ENCODE assay signal across 11 cellular contexts in the genomic region with DNA sequence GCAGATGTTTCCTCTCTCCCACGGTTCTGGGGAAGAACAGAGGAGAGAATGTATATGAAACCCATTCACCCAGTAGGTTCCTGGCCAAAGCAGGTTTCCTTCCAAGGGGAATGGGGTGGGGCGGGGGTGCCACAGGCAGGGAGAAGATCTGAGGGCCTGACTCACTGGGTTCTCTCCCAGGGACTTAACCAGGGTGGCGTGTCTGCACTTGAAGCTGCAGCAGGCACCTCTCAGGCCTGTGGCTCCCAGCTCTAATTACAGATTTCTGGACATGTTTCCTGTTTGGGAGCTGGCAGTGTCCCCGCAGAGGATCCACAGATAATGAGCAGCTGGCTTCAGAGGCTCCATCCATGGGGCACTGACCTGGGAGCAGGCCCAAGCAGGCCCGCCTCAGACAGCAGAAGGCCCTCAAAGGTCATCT. TPM values are rescaled to one million over a fixed set of nuclear protein-coding genes. Genes with fewer than 3 reads are reported as not detected.
DNase-seq lines count a peak whose midpoint lies in the region; ATAC-seq and TF ChIP-seq lines count a peak whose summit lies in the region.
"Had no signal": no experiment of that assay in that cellular context is flagged by ENCODE, and none has a peak within 500 bp of the region (broad histone marks: within the 10 kb centered on the region; RNA-seq: fewer than 3 reads in every experiment).

No MANE protein-coding gene starts in this region.

- H3K27ac ChIP-seq in Peyer's patch = no peak overlapping the region
- H3K27ac ChIP-seq in skeletal muscle tissue (ENCODE audit: low read depth, low read length) = peak overlapping the region; percentile 85

- H3K27me3 ChIP-seq in Peyer's patch (no peaks in the 10 kb centered on the region), skeletal muscle tissue (ENCODE audit: control insufficient read depth in 3 of 3, insufficient read depth in 3 of 3, low read length in 3 of 3) (no peaks in the 10 kb centered on the region)
- H3K27me3 ChIP-seq: heart left ventricle had no signal

- no peaks in the 10 kb centered on the region for H3K36me3 ChIP-seq in Peyer's patch
- H3K36me3 ChIP-seq in skeletal muscle tissue (ENCODE audit: control insufficient read depth in 3 of 3, insufficient read depth in 3 of 3, low read length in 3 of 3) = no peaks in the 10 kb centered on the region
- H3K36me3 ChIP-seq: heart left ventricle had no signal

- no peak for ATAC-seq in HG02970 (IDR thresholded peaks at IDR 0.05; ENCODE audit: low FRiP score, unreplicated experiment)
- ATAC-seq in HG02798 (IDR thresholded peaks at IDR 0.05; ENCODE audit: poor library complexity, unreplicated experiment) = no peak
- ATAC-seq: heart left ventricle had no signal

- no peak for TF ChIP-seq CTCF in Peyer's patch (IDR thresholded peaks at IDR 0.05)

- TF ChIP-seq POLR2A in Peyer's patch (IDR thresholded peaks at IDR 0.05) = no peak

- H3K4me1 ChIP-seq in Peyer's patch (peaks cover 0 to 7% (median 0%) of the 10 kb centered on the region in 4 donors), skeletal muscle tissue (ENCODE audit: control insufficient read depth in 3 of 3, insufficient read depth in 3 of 3, low read length in 3 of 3) (peaks cover 28 to 46% (median 40%) of the 10 kb centered on the region in 3 donors)

- peak; percentile 96 for DNase-seq in HPDE6-E6E7 (ENCODE audit: extremely low spot score)
- DNase-seq in Peyer's patch = peak in 2 of 3 donors; percentile 25 to 30
- DNase-seq in fibroblast of peridontal ligament (ENCODE audit: extremely low read depth) = peak; percentile 20
- no peak for DNase-seq in activated CD8-positive, alpha-beta memory T cell treated with anti-CD3 and anti-CD28 coated beads, Interleukin-2, amount 50 U/mL, for 4 hours
- DNase-seq: activated CD4-positive, CD25-positive, alpha-beta regulatory T cell treated with anti-CD3 and anti-CD28 coated beads, Interleukin-2, amount 50 U/mL, for 72 hours; activated naive CD4-positive, alpha-beta T cell treated with Interleukin-2 at 50 U/mL for 16 hours; NCI-H2171 had no signal

- H3K4me3 ChIP-seq in Peyer's patch (no peak overlapping the region), skeletal muscle tissue (ENCODE audit: low read length in 3 of 3) (no peak overlapping the region)
- H3K4me3 ChIP-seq: heart left ventricle had no signal

- H3K9me3 ChIP-seq in Peyer's patch = peaks cover 0 to 5% (median 0%) of the 10 kb centered on the region in 4 donors
- peaks cover 0 to 3% (median 0%) of the 10 kb centered on the region in 3 donors for H3K9me3 ChIP-seq in skeletal muscle tissue (ENCODE audit: control insufficient read depth in 3 of 3, low read length in 3 of 3)

- peak overlapping the region in 2 of 3 donors; percentile 21 to 42 for H3K9ac ChIP-seq in skeletal muscle tissue (ENCODE audit: low read depth in 1 of 3, low read length in 3 of 3)

RNA-seq across cellular contexts. Expression of a gene that starts 50.2 kb away (rescaled TPM):
- 10 to 100 TPM; 40.4 to 86.7 (median 73.2) TPM for total RNA-seq in Peyer's patch
- total RNA-seq in skeletal muscle tissue = 11.5 TPM
